In genomic region chr7:102527182-102527581, GRCh38 we compare ENCODE assay signal across 16 cellular contexts. TPM values are rescaled to one million over a fixed set of nuclear protein-coding genes. Genes with fewer than 3 reads are reported as not detected.
"Had no signal": no experiment of that assay in that cellular context is flagged by ENCODE, and none has a peak within 500 bp of the region (broad histone marks: within the 10 kb centered on the region; RNA-seq: fewer than 3 reads in every experiment).

No MANE protein-coding gene starts in this region.

RNA-seq across cellular contexts. Expression of gene SPDYE2, which starts 23.8 kb away (rescaled TPM):
- total RNA-seq: activated CD8-positive, alpha-beta T cell treated with anti-CD3 and anti-CD28 coated beads for 36 hours; activated naive CD4-positive, alpha-beta T cell treated with anti-CD3 and anti-CD28 coated beads, Interleukin-2, amount 50 U/mL, for 72 hours; activated T-cell treated with anti-CD3 and anti-CD28 coated beads, Interleukin-2, amount 50 U/mL, for 4 hours; activated T-helper 1 cell treated with anti-CD3 and anti-CD28 coated beads, Interleukin-12 subunit alpha, Interleukin-12 subunit beta, Interleukin-2, Interleukin-4 antibody, amounts not matched to agents 30 ng/mL and 10 ng/mL and 1 ng/mL, durations not matched to agents 14 hours and 24 hours and 36 hours; activated T-helper 2 cell treated with anti-CD3 and anti-CD28 coated beads, Interferon-gamma antibody, Interleukin-2, Interleukin-4, amounts not matched to agents 10 μg/mL and 5 μg/mL and 100 μg/mL, durations not matched to agents 14 hours and 24 hours and 36 hours; astrocyte; bronchial epithelial cell; colonic mucosa; dermis microvascular lymphatic vessel endothelial cell; endothelial cell of umbilical vein; esophagus squamous epithelium; fibroblast of lung; fibroblast of villous mesenchyme; gastroesophageal sphincter; glomerular endothelial cell; T-helper 1 cell treated with Interleukin-12 subunit alpha and Interleukin-12 subunit beta and Interleukin-4 antibody, amounts not matched to agents 30 ng/mL and 1 ng/mL, for 36 hours had no signal
- polyA plus RNA-seq: endothelial cell of umbilical vein, fibroblast of lung had no signal
